In the genomic region with DNA sequence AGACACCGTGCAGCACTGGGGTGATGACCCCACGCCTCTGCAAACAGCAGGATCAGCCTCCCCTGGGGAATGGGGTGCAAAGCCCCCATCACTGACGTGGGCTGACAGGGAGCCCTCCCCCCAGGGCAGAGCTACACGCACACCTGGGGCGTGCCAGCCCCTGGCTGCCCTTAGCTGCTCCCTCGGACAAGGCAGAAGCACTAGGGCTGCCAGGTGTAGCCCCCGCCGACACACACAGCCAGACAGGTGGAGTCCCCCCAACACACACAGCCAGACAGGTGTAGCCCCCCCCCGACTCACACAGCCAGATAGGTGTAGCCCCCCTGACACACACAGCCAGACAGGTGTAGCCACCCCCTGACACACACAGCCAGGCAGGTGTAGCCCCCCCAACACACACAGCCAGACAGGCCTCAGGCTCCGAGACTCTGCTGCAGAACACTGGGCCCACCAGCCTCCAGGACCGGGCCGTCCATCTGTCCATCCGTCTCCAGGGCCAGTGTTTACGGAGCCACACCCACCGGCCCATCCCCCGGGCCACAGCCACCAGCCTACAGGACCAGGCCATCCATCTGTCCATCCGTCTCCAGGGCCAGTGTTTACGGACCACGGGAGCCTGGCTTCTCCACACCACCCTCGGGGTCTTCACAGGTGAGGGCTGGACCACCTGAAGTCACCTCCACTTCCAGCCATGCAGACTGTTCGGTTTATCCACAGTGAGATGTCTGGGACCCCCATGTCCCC, we compare ENCODE assay signal across 31 cellular contexts. TPM values are rescaled to one million over a fixed set of nuclear protein-coding genes. Genes with fewer than 3 reads are reported as not detected.
"Had no signal": no experiment of that assay in that cellular context is flagged by ENCODE, and none has a peak within 500 bp of the region (broad histone marks: within the 10 kb centered on the region; RNA-seq: fewer than 3 reads in every experiment).

No MANE protein-coding gene starts in this region.

- H3K27me3 ChIP-seq: brain microvascular endothelial cell, MG63, Peyer's patch had no signal

- H3K36me3 Mint-ChIP-seq: activated CD8-positive, alpha-beta memory T cell treated with anti-CD3 and anti-CD28 coated beads, Interleukin-2, amount 10 ng/mL, durations not matched to agents 7 days and 5 days; activated naive CD8-positive, alpha-beta T cell had no signal

- H3K9me3 Mint-ChIP-seq: activated CD4-positive, alpha-beta memory T cell treated with anti-CD3 and anti-CD28 coated beads, Interleukin-2, amount 10 ng/mL, durations not matched to agents 7 days and 5 days; activated naive CD4-positive, alpha-beta T cell treated with anti-CD3 and anti-CD28 coated beads, Interleukin-2, amount 10 ng/mL, durations not matched to agents 7 days and 5 days; activated naive CD8-positive, alpha-beta T cell treated with anti-CD3 and anti-CD28 coated beads, Interleukin-2, amount 50 U/mL, for 24 hours had no signal

- H3K9me3 ChIP-seq: MG63, Peyer's patch had no signal

- H3K27me3 Mint-ChIP-seq: activated CD4-positive, alpha-beta memory T cell treated with anti-CD3 and anti-CD28 coated beads, Interleukin-2, amount 10 ng/mL, durations not matched to agents 7 days and 5 days; activated CD8-positive, alpha-beta memory T cell treated with anti-CD3 and anti-CD28 coated beads, Interleukin-2, amount 10 ng/mL, durations not matched to agents 7 days and 5 days; activated naive CD8-positive, alpha-beta T cell; activated naive CD8-positive, alpha-beta T cell treated with anti-CD3 and anti-CD28 coated beads, Interleukin-2, amount 50 U/mL, for 24 hours had no signal

- H3K4me3 ChIP-seq: MG63, Peyer's patch had no signal

- H3K36me3 ChIP-seq: brain microvascular endothelial cell, MG63, WERI-Rb-1 had no signal

- H3K27ac Mint-ChIP-seq: activated CD4-positive, alpha-beta memory T cell treated with anti-CD3 and anti-CD28 coated beads, Interleukin-2, amount 10 ng/mL, durations not matched to agents 7 days and 5 days; activated CD8-positive, alpha-beta memory T cell treated with anti-CD3 and anti-CD28 coated beads, Interleukin-2, amount 10 ng/mL, durations not matched to agents 7 days and 5 days; activated naive CD4-positive, alpha-beta T cell treated with anti-CD3 and anti-CD28 coated beads, Interleukin-2, amount 10 ng/mL, durations not matched to agents 7 days and 5 days; activated naive CD8-positive, alpha-beta T cell; activated naive CD8-positive, alpha-beta T cell treated with anti-CD3 and anti-CD28 coated beads, Interleukin-2, amount 50 U/mL, for 24 hours had no signal

- ATAC-seq: activated CD8-positive, alpha-beta memory T cell treated with anti-CD3 and anti-CD28 coated beads, Interleukin-2, amount 10 ng/mL, durations not matched to agents 7 days and 5 days; activated naive CD8-positive, alpha-beta T cell treated with anti-CD3 and anti-CD28 coated beads, Interleukin-2, amount 50 U/mL, for 24 hours; PC-3 had no signal

- DNase-seq: activated CD4-positive, alpha-beta memory T cell treated with anti-CD3 and anti-CD28 coated beads, Interleukin-2, amount 10 ng/mL, durations not matched to agents 7 days and 5 days; activated CD4-positive, alpha-beta T cell treated with anti-CD3 and anti-CD28 coated beads for 1 hour; activated CD4-positive, alpha-beta T cell treated with anti-CD3 and anti-CD28 coated beads for 48 hours; activated CD4-positive, CD25-positive, alpha-beta regulatory T cell; activated CD8-positive, alpha-beta memory T cell treated with anti-CD3 and anti-CD28 coated beads for 24 hours; activated CD8-positive, alpha-beta memory T cell treated with anti-CD3 and anti-CD28 coated beads, Interleukin-2, amount 10 ng/mL, durations not matched to agents 7 days and 5 days; activated CD8-positive, alpha-beta memory T cell treated with anti-CD3 and anti-CD28 coated beads, Interleukin-2, amount 50 U/mL, for 48 hours; activated effector memory CD4-positive, alpha-beta T cell treated with Interleukin-2 at 50 U/mL for 16 hours; activated naive CD4-positive, alpha-beta T cell treated with anti-CD3 and anti-CD28 coated beads, Interleukin-2, amount 10 ng/mL, durations not matched to agents 7 days and 5 days; activated naive CD8-positive, alpha-beta T cell treated with anti-CD3 and anti-CD28 coated beads, Interleukin-2, amount 50 U/mL, for 24 hours; activated T-cell treated with anti-CD3 and anti-CD28 coated beads, Interleukin-2, amount 50 U/mL, for 48 hours; anterior cingulate cortex; brain microvascular endothelial cell; Kasumi-1; KG1; MG63; NCI-H1048; NCI-H1436 treated with DMSO at 0.1 percent for 48 hours; NCI-H1694 treated with DMSO at 0.1 percent for 48 hours; NCI-H2029; NCI-H345; NCI-H524 treated with DMSO at 0.1 percent for 48 hours; PC-3; Peyer's patch; RPMI8226; SW 1271; T-helper 1 cell; T1000; WERI-Rb-1 had no signal

- H3K27ac ChIP-seq: brain microvascular endothelial cell, Peyer's patch, WERI-Rb-1 had no signal

- H3K4me3 Mint-ChIP-seq: activated CD4-positive, alpha-beta memory T cell treated with anti-CD3 and anti-CD28 coated beads, Interleukin-2, amount 10 ng/mL, durations not matched to agents 7 days and 5 days; activated CD8-positive, alpha-beta memory T cell treated with anti-CD3 and anti-CD28 coated beads, Interleukin-2, amount 10 ng/mL, durations not matched to agents 7 days and 5 days; activated naive CD4-positive, alpha-beta T cell treated with anti-CD3 and anti-CD28 coated beads, Interleukin-2, amount 10 ng/mL, durations not matched to agents 7 days and 5 days; activated naive CD8-positive, alpha-beta T cell; activated naive CD8-positive, alpha-beta T cell treated with anti-CD3 and anti-CD28 coated beads, Interleukin-2, amount 50 U/mL, for 24 hours had no signal

RNA-seq across cellular contexts. Expression of gene PKP3, which starts 44.3 kb away (rescaled TPM):
- total RNA-seq: activated CD4-positive, alpha-beta memory T cell treated with anti-CD3 and anti-CD28 coated beads, Interleukin-2, amount 10 ng/mL, durations not matched to agents 7 days and 5 days; T-helper 2 cell treated with Interferon-gamma antibody and Interleukin-4, amounts not matched to agents 100 ng/mL and 5 ng/mL, for 36 hours had no signal
